10 cellular contexts compared by ENCODE assay signal in genomic region chr12:104121001-104121400, GRCh38. TPM values are rescaled to one million over a fixed set of nuclear protein-coding genes. Genes with fewer than 3 reads are reported as not detected.
DNase-seq lines count a peak whose midpoint lies in the region; ATAC-seq and TF ChIP-seq lines count a peak whose summit lies in the region.
"Had no signal": no experiment of that assay in that cellular context is flagged by ENCODE, and none has a peak within 500 bp of the region (broad histone marks: within the 10 kb centered on the region; RNA-seq: fewer than 3 reads in every experiment).

No MANE protein-coding gene starts in this region.

- no peaks in the 10 kb centered on the region for H3K9me3 ChIP-seq in SJSA1 (replicated peaks)
- H3K9me3 ChIP-seq in transverse colon = no peaks in the 10 kb centered on the region

- in situ Hi-C loops in transverse colon (cut with MboI; ENCODE audit: low pct_ligation_motif_present in 1 of 4, low pct_unique_long_range_greater_than_20kb in 1 of 4, low sequenced_read_pairs in 3 of 4) = loop anchor here in 1 of 4 donors (25.0 kb wide), 1 partner anchor 184 kb away; the partner anchor contains the start of gene HSP90B1

- H3K27ac ChIP-seq in SJSA1 (peak overlapping the region; percentile 50), transverse colon (no peak overlapping the region)

- no peaks in the 10 kb centered on the region for H3K9me3 Mint-ChIP-seq in natural killer cell
- no peaks in the 10 kb centered on the region for H3K9me3 Mint-ChIP-seq in effector memory CD8-positive, alpha-beta T cell

- peaks cover 0 to under 1% of the 10 kb centered on the region in 2 donors for H3K4me1 Mint-ChIP-seq in natural killer cell
- H3K4me1 Mint-ChIP-seq in effector memory CD8-positive, alpha-beta T cell (ENCODE audit: low read depth in 2 of 2) = no peaks in the 10 kb centered on the region

- no peak overlapping the region for H3K4me3 Mint-ChIP-seq in natural killer cell
- H3K4me3 Mint-ChIP-seq in effector memory CD8-positive, alpha-beta T cell = no peak overlapping the region

- DNase-seq in GM04503 (ENCODE audit: low read depth) = peak; percentile 28
- DNase-seq in SJSA1 (ENCODE audit: low read depth in 1 of 2, low spot score in 2 of 2) = peak in 1 of 2 experiments; percentile 63
- peak; percentile 69 for DNase-seq in fibroblast of pulmonary artery (ENCODE audit: low read depth)
- peak; percentile 58 for DNase-seq in pons (ENCODE audit: low spot score)
- no peak for DNase-seq in natural killer cell
- DNase-seq in effector memory CD8-positive, alpha-beta T cell = no peak
- no peak for DNase-seq in transverse colon
- DNase-seq: activated gamma-delta T cell, NCI-H2171 had no signal

- H3K36me3 ChIP-seq in SJSA1 = peaks cover 79% of the 10 kb centered on the region
- H3K36me3 ChIP-seq in transverse colon = peaks cover 0 to 48% (median 18%) of the 10 kb centered on the region in 4 donors

- intact Hi-C loops in natural killer cell (cut with micrococcal nuclease) = no loop called here
- intact Hi-C loops in transverse colon (cut with DNase I; ENCODE audit: low total_unique reads) = no loop called here

- H3K27me3 ChIP-seq in SJSA1 (replicated peaks) (no peaks in the 10 kb centered on the region), transverse colon (no peaks in the 10 kb centered on the region)

- no peak for TF ChIP-seq EP300 in transverse colon (IDR thresholded peaks at IDR 0.05; ENCODE audit: low read depth)

- ATAC-seq in HG02852 (IDR thresholded peaks at IDR 0.05; ENCODE audit: unreplicated experiment) (no peak), natural killer cell (no peak)
- no peak for ATAC-seq in effector memory CD8-positive, alpha-beta T cell (replicated peaks)

- TF ChIP-seq POLR2A in transverse colon (IDR thresholded peaks at IDR 0.05) = no peak

- H3K4me3 ChIP-seq in SJSA1 (no peak overlapping the region), fibroblast of pulmonary artery (replicated peaks; ENCODE audit: low read depth, low read length) (no peak overlapping the region), transverse colon (no peak overlapping the region)

- no peak overlapping the region for H3K27ac Mint-ChIP-seq in natural killer cell
- no peak overlapping the region for H3K27ac Mint-ChIP-seq in effector memory CD8-positive, alpha-beta T cell

- peaks cover 7% of the 10 kb centered on the region for H3K36me3 Mint-ChIP-seq in natural killer cell
- H3K36me3 Mint-ChIP-seq in effector memory CD8-positive, alpha-beta T cell (ENCODE audit: insufficient read depth) = peaks cover 80% of the 10 kb centered on the region

- TF ChIP-seq CTCF in fibroblast of pulmonary artery (IDR thresholded peaks at IDR 0.05; ENCODE audit: low read length, missing control alignments) = no peak
- no peak for TF ChIP-seq CTCF in natural killer cell (IDR thresholded peaks at IDR 0.05)
- no peak for TF ChIP-seq CTCF in transverse colon (IDR thresholded peaks at IDR 0.05)

- H3K27me3 Mint-ChIP-seq in natural killer cell (ENCODE audit: low read depth in 2 of 2) = no peaks in the 10 kb centered on the region
- no peaks in the 10 kb centered on the region for H3K27me3 Mint-ChIP-seq in effector memory CD8-positive, alpha-beta T cell

- peaks cover 43% of the 10 kb centered on the region for H3K4me1 ChIP-seq in SJSA1 (replicated peaks)
- peaks cover 0 to 7% (median 0%) of the 10 kb centered on the region in 4 donors for H3K4me1 ChIP-seq in transverse colon

RNA-seq across cellular contexts. Expression of gene NFYB, which starts 17.0 kb away (rescaled TPM):
- 29.5 and 35.9 TPM in 2 replicates for total RNA-seq in SJSA1 (2014; rRNA removed; shearing (Covaris generic))
- total RNA-seq in natural killer cell (10 to 100 TPM; 13.3 to 17.4 (median 13.6) TPM), transverse colon (10 to 100 TPM in 3 of 4 donors, 1 to 10 TPM in 1; 9.4 to 26.0 (median 18.8) TPM)

RNA-seq across cellular contexts. Expression of gene HCFC2, which starts 56.7 kb away (rescaled TPM):
- total RNA-seq in SJSA1 (2014; rRNA removed; shearing (Covaris generic)) = 27.0 and 29.8 TPM in 2 replicates
- 10 to 100 TPM; 20.3 to 24.4 (median 23.8) TPM for total RNA-seq in natural killer cell
- 10 to 100 TPM; 13.3 to 46.4 (median 20.2) TPM for total RNA-seq in transverse colon

Comparison
In these comparisons a context has a peak if more than half of its experiments do, and no peak if none do; other contexts are left out.
1. DNase-seq: peak in GM04503 (single experiment), fibroblast of pulmonary artery (single experiment) and pons (single experiment); none in natural killer cell (single experiment), effector memory CD8-positive, alpha-beta T cell (0 of 3) and transverse colon (single experiment).